In genomic region chr2:111908578-111908977, GRCh38 we compare ENCODE assay signal across 1 cellular context.
TF ChIP-seq lines count a peak whose summit lies in the region.

No MANE protein-coding gene starts in this region.

TF ChIP-seq in liver, 16 proteins besides CTCF, POLR2A, EP300 and RAD21:
- TF ChIP-seq YY1 (IDR thresholded peaks at IDR 0.05), result peak; percentile 50
- no peak for TF ChIP-seq ZBTB33 (IDR thresholded peaks at IDR 0.05)
- TF ChIP-seq HNF4A (conservative IDR thresholded peaks at IDR 0.05), result no peak
- no peak for TF ChIP-seq NR2F2 (IDR thresholded peaks at IDR 0.05)
- no peak for TF ChIP-seq MAX (IDR thresholded peaks at IDR 0.05)
- no peak for TF ChIP-seq FOXA2 (IDR thresholded peaks at IDR 0.05)
- TF ChIP-seq GABPA (IDR thresholded peaks at IDR 0.05 in 1 of 2, conservative IDR thresholded peaks at IDR 0.05 in 1 of 2), result no peak
- no peak for TF ChIP-seq EGR1 (IDR thresholded peaks at IDR 0.05; ENCODE audit: low read depth in 2 of 2)
- TF ChIP-seq FOXA1 (IDR thresholded peaks at IDR 0.05), result no peak
- TF ChIP-seq TAF1 (conservative IDR thresholded peaks at IDR 0.05), result no peak
- peak; percentile 64 for TF ChIP-seq SP1 (IDR thresholded peaks at IDR 0.05)
- no peak for TF ChIP-seq ATF3 (IDR thresholded peaks at IDR 0.05)
- no peak for TF ChIP-seq HNF4G (IDR thresholded peaks at IDR 0.05)
- peak; percentile 23 to 65 for TF ChIP-seq RXRA (IDR thresholded peaks at IDR 0.05)
- TF ChIP-seq JUND (IDR thresholded peaks at IDR 0.05), result no peak
- TF ChIP-seq REST (IDR thresholded peaks at IDR 0.05), result no peak
TF ChIP-seq in liver: peak in this region for 3.
